ENCODE assay signal across 18 cellular contexts in the genomic region with DNA sequence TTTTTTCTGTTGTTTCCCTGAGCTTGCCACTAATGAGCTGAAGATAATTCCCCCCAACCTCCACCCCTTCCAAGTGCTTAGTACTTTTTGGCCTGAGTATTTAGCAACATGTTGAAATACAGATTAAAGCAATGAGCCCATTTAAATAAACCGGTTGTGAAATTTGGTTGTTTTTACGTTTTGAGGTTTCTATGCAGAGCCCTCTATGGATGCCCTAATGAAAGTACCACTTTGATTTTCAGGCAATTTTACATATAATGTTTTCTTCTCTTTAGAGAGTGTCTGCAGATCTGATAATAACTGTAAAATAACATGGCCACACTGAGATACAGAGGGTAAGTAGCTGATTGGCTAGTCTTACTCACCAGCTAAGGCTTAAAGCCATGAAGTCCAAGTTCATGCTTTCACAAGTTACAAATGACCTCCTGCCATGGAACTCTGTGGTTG.
A peak's percentile ranks its signal among the peaks of the same experiment; 100 is the strongest.
DNase-seq lines count a peak whose midpoint lies in the region; ATAC-seq and TF ChIP-seq lines count a peak whose summit lies in the region.
"Had no signal": no experiment of that assay in that cellular context is flagged by ENCODE, and none has a peak within 500 bp of the region (broad histone marks: within the 10 kb centered on the region; RNA-seq: fewer than 3 reads in every experiment).

No MANE protein-coding gene starts in this region.

- no peaks in the 10 kb centered on the region for H3K27me3 ChIP-seq in suprapubic skin
- H3K27me3 ChIP-seq: sigmoid colon had no signal

- H3K36me3 ChIP-seq in suprapubic skin: no peaks in the 10 kb centered on the region
- H3K36me3 ChIP-seq: sigmoid colon had no signal

- peak; percentile 81 for ATAC-seq in sciatic nerve
- ATAC-seq in HG02623 (IDR thresholded peaks at IDR 0.05; ENCODE audit: unreplicated experiment): no peak
- ATAC-seq: activated T-cell treated with anti-CD3 and anti-CD28 coated beads, Interleukin-2, amount 50 U/mL, for 72 hours; esophagus mucosa had no signal

- TF ChIP-seq CTCF in fibroblast of the aortic adventitia (IDR thresholded peaks at IDR 0.05; ENCODE audit: insufficient read depth, low read length) (peak; percentile 14), suprapubic skin (IDR thresholded peaks at IDR 0.05) (no peak)

- H3K27ac ChIP-seq in suprapubic skin: no peak overlapping the region
- H3K27ac ChIP-seq: SK-N-MC had no signal

- no peaks in the 10 kb centered on the region for H3K9me3 ChIP-seq in suprapubic skin
- H3K9me3 ChIP-seq: sigmoid colon had no signal

- peaks cover 14% of the 10 kb centered on the region for H3K4me1 ChIP-seq in suprapubic skin
- H3K4me1 ChIP-seq: sigmoid colon had no signal

- intact Hi-C loops in sciatic nerve (cut with DNase I): no loop called here

- WGBS in suprapubic skin: 62% methylated on average over 2 of the region's 2 CpGs

- TF ChIP-seq EP300 in suprapubic skin (IDR thresholded peaks at IDR 0.05): no peak

- peak; percentile 63 for DNase-seq in LHCN-M2 (ENCODE audit: low read depth)
- peak; percentile 82 for DNase-seq in amniotic epithelial cell (ENCODE audit: low read depth)
- DNase-seq in fibroblast of the aortic adventitia (ENCODE audit: low read depth): peak; percentile 82
- no peak for DNase-seq in sciatic nerve (ENCODE audit: low spot score)
- DNase-seq in suprapubic skin (ENCODE audit: low spot score in 2 of 2): no peak
- no peak for DNase-seq in central memory CD4-positive, alpha-beta T cell
- DNase-seq: activated CD4-positive, alpha-beta T cell treated with anti-CD3 and anti-CD28 coated beads, Interleukin-2, amount 50 U/mL, for 48 hours; activated T-cell treated with anti-CD3 and anti-CD28 coated beads, Interleukin-2, amount 50 U/mL, for 72 hours; DMS79; Karpas-422; NCI-H146; NCI-H345; stimulated activated CD4-positive, alpha-beta T cell treated with anti-CD3 and anti-CD28 coated beads, Interleukin-4, amount 100 ng/mL, for 24 hours had no signal

- no peak for TF ChIP-seq POLR2A in suprapubic skin (IDR thresholded peaks at IDR 0.05)

- H3K4me3 ChIP-seq in fibroblast of the aortic adventitia (ENCODE audit: low read depth, low read length) (no peak overlapping the region), suprapubic skin (no peak overlapping the region)
- H3K4me3 ChIP-seq: lung, sigmoid colon, SK-N-MC had no signal

Comparison
In these comparisons a context has a peak if more than half of its experiments do, and no peak if none do; other contexts are left out.
1. DNase-seq: peak in LHCN-M2 (single experiment), amniotic epithelial cell (single experiment) and fibroblast of the aortic adventitia (single experiment); none in sciatic nerve (single experiment), suprapubic skin (0 of 2) and central memory CD4-positive, alpha-beta T cell (single experiment).